20 cellular contexts compared by ENCODE assay signal in genomic region chr9:9133526-9133925, GRCh38.
A peak's percentile ranks its signal among the peaks of the same experiment; 100 is the strongest.
DNase-seq lines count a peak whose midpoint lies in the region; ATAC-seq and TF ChIP-seq lines count a peak whose summit lies in the region.
"Had no signal": no experiment of that assay in that cellular context is flagged by ENCODE, and none has a peak within 500 bp of the region (broad histone marks: within the 10 kb centered on the region; RNA-seq: fewer than 3 reads in every experiment).

No MANE protein-coding gene starts in this region.

- no peak for TF ChIP-seq CTCF in glutamatergic neuron (IDR thresholded peaks at IDR 0.05; ENCODE audit: partially characterized antibody, unreplicated experiment)

- DNase-seq in SKM-1 treated with dmso at 0.1 percent for 144 hours (lab: John Stamatoyannopoulos, UW; ENCODE audit: unreplicated experiment) (peak; percentile 16), SKM-1 (lab: John Stamatoyannopoulos, UW; ENCODE audit: unreplicated experiment) (no peak), hippocampal formation (lab: John Stamatoyannopoulos, UW) (peak; percentile 26 to 76), pons (ENCODE audit: low spot score) (peak; percentile 94), glutamatergic neuron (no peak), GOT3 (lab: John Stamatoyannopoulos, UW) (no peak)
- no peak for DNase-seq in activated CD4-positive, alpha-beta T cell treated with anti-CD3 and anti-CD28 coated beads for 4 hours
- DNase-seq: ACHN; Calu3; CD8-positive, alpha-beta memory T cell; DMS153; HCEC 1CT; IMR-90; NCI-H1105 treated with DMSO at 0.1 percent for 48 hours; NCI-H2029 treated with DMSO at 0.1 percent for 48 hours; NCI-H345; NCI-H524; NCI-H82 had no signal

- H3K4me1 Mint-ChIP-seq in glutamatergic neuron (ENCODE audit: low read depth, unreplicated experiment), result no peaks in the 10 kb centered on the region
- H3K4me1 Mint-ChIP-seq: CD8-positive, alpha-beta memory T cell; GM23338 had no signal

- no peak for ATAC-seq in HG03135 (IDR thresholded peaks at IDR 0.05; ENCODE audit: unreplicated experiment)
- ATAC-seq: GM23338 had no signal

- no peak overlapping the region for H3K4me3 Mint-ChIP-seq in glutamatergic neuron (ENCODE audit: unreplicated experiment)
- H3K4me3 Mint-ChIP-seq: CD8-positive, alpha-beta memory T cell; GM23338 had no signal

- H3K27ac Mint-ChIP-seq in glutamatergic neuron (ENCODE audit: unreplicated experiment), result no peak overlapping the region
- H3K27ac Mint-ChIP-seq: CD8-positive, alpha-beta memory T cell; GM23338 had no signal

- no peaks in the 10 kb centered on the region for H3K9me3 Mint-ChIP-seq in glutamatergic neuron (ENCODE audit: unreplicated experiment)
- H3K9me3 Mint-ChIP-seq: GM23338 had no signal

- no peaks in the 10 kb centered on the region for H3K36me3 Mint-ChIP-seq in glutamatergic neuron (ENCODE audit: unreplicated experiment)
- H3K36me3 Mint-ChIP-seq: CD8-positive, alpha-beta memory T cell had no signal

- H3K27me3 Mint-ChIP-seq in glutamatergic neuron (ENCODE audit: unreplicated experiment), result no peaks in the 10 kb centered on the region
- H3K27me3 Mint-ChIP-seq: CD8-positive, alpha-beta memory T cell had no signal

Comparison
In these comparisons a context has a peak if more than half of its experiments do, and no peak if none do; other contexts are left out.
1. DNase-seq: peak in SKM-1 treated with dmso at 0.1 percent for 144 hours (single experiment), hippocampal formation (2 of 2) and pons (single experiment); none in SKM-1 (single experiment), glutamatergic neuron (single experiment), GOT3 (single experiment) and activated CD4-positive, alpha-beta T cell treated with anti-CD3 and anti-CD28 coated beads for 4 hours (0 of 2).